In genomic region chr3:123201557-123202427, GRCh38 we compare ENCODE assay signal across 8 cellular contexts. TPM values are rescaled to one million over a fixed set of nuclear protein-coding genes. Genes with fewer than 3 reads are reported as not detected.
DNase-seq lines count a peak whose midpoint lies in the region; ATAC-seq and TF ChIP-seq lines count a peak whose summit lies in the region.

A gene with protein sequence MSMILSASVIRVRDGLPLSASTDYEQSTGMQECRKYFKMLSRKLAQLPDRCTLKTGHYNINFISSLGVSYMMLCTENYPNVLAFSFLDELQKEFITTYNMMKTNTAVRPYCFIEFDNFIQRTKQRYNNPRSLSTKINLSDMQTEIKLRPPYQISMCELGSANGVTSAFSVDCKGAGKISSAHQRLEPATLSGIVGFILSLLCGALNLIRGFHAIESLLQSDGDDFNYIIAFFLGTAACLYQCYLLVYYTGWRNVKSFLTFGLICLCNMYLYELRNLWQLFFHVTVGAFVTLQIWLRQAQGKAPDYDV (plus strand): TSS chr3:123201943. CDS start chr3:123209218, 7,275 bp downstream.

- H3K27me3 Mint-ChIP-seq in activated CD4-positive, alpha-beta T cell treated with anti-CD3 and anti-CD28 coated beads, Interleukin-2, amount 10 ng/mL, durations not matched to agents 7 days and 5 days, result peaks cover 2% of the 10 kb centered on the region
- no peaks in the 10 kb centered on the region for H3K27me3 Mint-ChIP-seq in dendritic cell treated with granulocyte-macrophage colony-stimulating factor and Interleukin-4, amounts not matched to agents 40 ng/mL and 50 ng/mL, for 4 days

- H3K27ac ChIP-seq in BLaER1 (peak within 1 kb of the TSS; percentile 80), left lung (peak within 1 kb of the TSS; percentile 65 to 78)

- H3K4me1 ChIP-seq in BLaER1 (peaks cover 16% of the 10 kb centered on the region), left lung (peaks cover 10 to 18% of the 10 kb centered on the region in 2 donors)

- H3K36me3 ChIP-seq in BLaER1 (no peaks in the 10 kb centered on the region), left lung (no peaks in the 10 kb centered on the region)

- H3K4me3 Mint-ChIP-seq in activated CD4-positive, alpha-beta T cell treated with anti-CD3 and anti-CD28 coated beads, Interleukin-2, amount 10 ng/mL, durations not matched to agents 7 days and 5 days, result peak within 1 kb of the TSS; percentile 86
- peak within 1 kb of the TSS; percentile 99 for H3K4me3 Mint-ChIP-seq in dendritic cell treated with granulocyte-macrophage colony-stimulating factor and Interleukin-4, amounts not matched to agents 40 ng/mL and 50 ng/mL, for 4 days

- H3K4me3 ChIP-seq in BLaER1 (peak within 1 kb of the TSS; percentile 95), left lung (peak within 1 kb of the TSS; percentile 71 to 80)

- peak; percentile 98 for ATAC-seq in GM19328 (IDR thresholded peaks at IDR 0.05; ENCODE audit: unreplicated experiment)
- ATAC-seq in HG03520 (IDR thresholded peaks at IDR 0.05; ENCODE audit: unreplicated experiment), result peak; percentile 97
- peak; percentile 99 for ATAC-seq in left lung

- peaks cover 28% of the 10 kb centered on the region for H3K4me1 Mint-ChIP-seq in activated CD4-positive, alpha-beta T cell treated with anti-CD3 and anti-CD28 coated beads, Interleukin-2, amount 10 ng/mL, durations not matched to agents 7 days and 5 days
- H3K4me1 Mint-ChIP-seq in dendritic cell treated with granulocyte-macrophage colony-stimulating factor and Interleukin-4, amounts not matched to agents 40 ng/mL and 50 ng/mL, for 4 days (ENCODE audit: low read depth), result peaks cover 16% of the 10 kb centered on the region

- intact Hi-C loops in dendritic cell treated with granulocyte-macrophage colony-stimulating factor and Interleukin-4, amounts not matched to agents 40 ng/mL and 50 ng/mL, for 4 days (cut with micrococcal nuclease), result no loop called here
- intact Hi-C loops in left lung (cut with DNase I), result no loop called here

- TF ChIP-seq CTCF in left lung (IDR thresholded peaks at IDR 0.05), result no peak

- peaks cover 13% of the 10 kb centered on the region for H3K36me3 Mint-ChIP-seq in activated CD4-positive, alpha-beta T cell treated with anti-CD3 and anti-CD28 coated beads, Interleukin-2, amount 10 ng/mL, durations not matched to agents 7 days and 5 days (ENCODE audit: low read depth)
- peaks cover 11% of the 10 kb centered on the region for H3K36me3 Mint-ChIP-seq in dendritic cell treated with granulocyte-macrophage colony-stimulating factor and Interleukin-4, amounts not matched to agents 40 ng/mL and 50 ng/mL, for 4 days (ENCODE audit: low read depth)

- H3K27me3 ChIP-seq in BLaER1, result no peaks in the 10 kb centered on the region
- no peaks in the 10 kb centered on the region for H3K27me3 ChIP-seq in left lung

- H3K9ac ChIP-seq in BLaER1, result peak within 1 kb of the TSS; percentile 85

- POLR2A ChIA-PET in activated CD4-positive, alpha-beta T cell treated with anti-CD3 and anti-CD28 coated beads, Interleukin-2, amount 10 ng/mL, durations not matched to agents 7 days and 5 days (lab: Charles Lee), result interaction anchor here (0.7 kb wide), 1 partner anchor 76 kb away, joined by 3 read pairs; no protein-coding TSS in a partner anchor

- H3K9me3 ChIP-seq in BLaER1 (peaks cover 13% of the 10 kb centered on the region; the same call in 1 of the 2 replicates), left lung (no peaks in the 10 kb centered on the region)

- H3K4me2 ChIP-seq in BLaER1, result peak within 1 kb of the TSS; percentile 97

- DNase-seq in NCI-H69 (lab: John Stamatoyannopoulos, UW), result peak; percentile 96
- peak; percentile 97 for DNase-seq in activated CD4-positive, alpha-beta T cell treated with anti-CD3 and anti-CD28 coated beads, Interleukin-2, amount 10 ng/mL, durations not matched to agents 7 days and 5 days
- DNase-seq in left lung, result peak; percentile 95 to 97
- peak; percentile 87 to 89 for DNase-seq in stimulated activated CD4-positive, alpha-beta T cell treated with anti-CD3 and anti-CD28 coated beads, Interleukin-2, amount 100 ng/mL, for 48 hours

- H4K20me1 ChIP-seq in BLaER1, result peaks cover 22% of the 10 kb centered on the region

- peak within 1 kb of the TSS; percentile 99 for H3K27ac Mint-ChIP-seq in activated CD4-positive, alpha-beta T cell treated with anti-CD3 and anti-CD28 coated beads, Interleukin-2, amount 10 ng/mL, durations not matched to agents 7 days and 5 days
- H3K27ac Mint-ChIP-seq in dendritic cell treated with granulocyte-macrophage colony-stimulating factor and Interleukin-4, amounts not matched to agents 40 ng/mL and 50 ng/mL, for 4 days, result peak within 1 kb of the TSS; percentile 95

- CTCF ChIA-PET in activated CD4-positive, alpha-beta T cell treated with anti-CD3 and anti-CD28 coated beads, Interleukin-2, amount 10 ng/mL, durations not matched to agents 7 days and 5 days (lab: Charles Lee), result interaction anchor here (0.8 to 1.1 kb wide), 5 partner anchors 9 to 285 kb away, joined by 3 read pairs; no protein-coding TSS in a partner anchor

- H3K9me3 Mint-ChIP-seq in activated CD4-positive, alpha-beta T cell treated with anti-CD3 and anti-CD28 coated beads, Interleukin-2, amount 10 ng/mL, durations not matched to agents 7 days and 5 days, result peaks cover 6% of the 10 kb centered on the region
- no peaks in the 10 kb centered on the region for H3K9me3 Mint-ChIP-seq in dendritic cell treated with granulocyte-macrophage colony-stimulating factor and Interleukin-4, amounts not matched to agents 40 ng/mL and 50 ng/mL, for 4 days

RNA-seq across cellular contexts. Expression of the gene that starts here (rescaled TPM):
- total RNA-seq in activated CD4-positive, alpha-beta T cell treated with anti-CD3 and anti-CD28 coated beads, Interleukin-2, amount 10 ng/mL, durations not matched to agents 7 days and 5 days, result 10 to 100 TPM; 13.8 to 15.8 TPM
- 10 to 100 TPM; 15.7 to 18.5 TPM for total RNA-seq in left lung

Comparison
In these comparisons a context has a peak if more than half of its experiments do, and no peak if none do; other contexts are left out.
1. Peak in every context shown above with its lines: DNase-seq, ATAC-seq, H3K4me3 ChIP-seq and H3K27ac ChIP-seq.